In the genomic region with DNA sequence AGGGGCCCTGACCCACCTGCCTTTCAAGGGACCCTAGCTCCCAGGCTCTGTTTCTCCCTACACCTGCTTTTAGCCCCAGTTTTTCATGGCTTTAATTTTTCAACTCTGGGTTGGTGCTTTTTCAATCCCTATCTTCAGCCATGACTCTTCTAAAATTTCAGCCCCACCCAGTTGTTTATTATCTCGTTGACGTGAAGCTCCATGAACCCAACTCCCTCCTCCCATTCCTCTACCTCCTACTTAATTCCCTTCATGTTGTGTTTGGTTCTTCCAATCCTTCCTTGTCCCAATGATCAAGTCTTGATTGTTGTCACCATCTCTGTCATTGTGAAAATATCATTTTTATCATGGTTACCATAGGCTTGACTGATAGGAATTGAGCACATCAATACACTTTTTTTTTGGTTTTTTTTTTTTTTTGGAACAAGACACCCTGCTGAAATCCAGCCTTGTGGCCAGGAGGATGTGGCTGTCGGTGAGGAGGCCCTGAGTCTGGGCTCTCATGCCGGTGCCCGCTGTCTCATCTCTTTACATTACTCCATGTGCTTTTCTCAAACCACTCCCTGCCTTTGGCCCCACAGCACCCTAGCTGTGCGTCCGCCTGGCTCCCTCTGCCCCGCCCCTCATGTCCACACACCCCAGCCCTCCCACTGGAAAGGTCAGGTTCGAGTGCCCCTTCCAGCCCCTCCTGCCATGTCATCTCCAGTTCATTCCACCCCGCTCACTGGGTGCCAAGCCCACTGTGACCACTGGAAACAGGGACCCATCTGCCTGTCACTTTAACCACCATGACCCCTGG, we compare ENCODE assay signal across 22 cellular contexts.
"Had no signal": no experiment of that assay in that cellular context is flagged by ENCODE, and none has a peak within 500 bp of the region (broad histone marks: within the 10 kb centered on the region; RNA-seq: fewer than 3 reads in every experiment).

No MANE protein-coding gene starts in this region.

- DNase-seq: cortex of kidney; effector memory CD8-positive, alpha-beta T cell; esophagus squamous epithelium; immature natural killer cell; left ventricle myocardium inferior; lower lobe of right lung; mesenchymal stem cell; midbrain; spleen; stimulated activated CD4-positive, alpha-beta T cell treated with anti-CD3 and anti-CD28 coated beads, Interleukin-15, amount 100 ng/mL, for 24 hours; stimulated activated CD4-positive, alpha-beta T cell treated with anti-CD3 and anti-CD28 coated beads, Interleukin-1b, Interleukin-23, amount 100 ng/mL, for 48 hours; stimulated activated CD4-positive, alpha-beta T cell treated with anti-CD3 and anti-CD28 coated beads, Interleukin-4, amount 100 ng/mL, for 24 hours; upper lobe of right lung had no signal

- H3K4me3 Mint-ChIP-seq: effector memory CD8-positive, alpha-beta T cell; immature natural killer cell; natural killer cell treated with Interleukin-12 subunit alpha and Interleukin-12 subunit beta and Interleukin-15 and Interleukin-18, amount 100 ng/mL, for 72 hours; stimulated activated memory B cell treated with anti-CD40 and anti-IgM and Interleukin-4, amounts not matched to agents 10 μg/mL and 1 μg/mL and 100 μg/mL, for 72 hours; stimulated activated naive CD8-positive, alpha-beta T cell treated with anti-CD3 and anti-CD28 coated beads, Interleukin-15, Interleukin-2, amounts not matched to agents 100 ng/mL and 50 ng/mL, for 24 hours had no signal

- H3K9me3 ChIP-seq: esophagus squamous epithelium, gastroesophageal sphincter, left ventricle myocardium inferior, lower lobe of right lung, neutrophil, tibial nerve, upper lobe of right lung, vagina had no signal

- H3K27me3 Mint-ChIP-seq: effector memory CD8-positive, alpha-beta T cell; natural killer cell treated with Interleukin-12 subunit alpha and Interleukin-12 subunit beta and Interleukin-15 and Interleukin-18, amount 100 ng/mL, for 72 hours; stimulated activated memory B cell treated with anti-CD40 and anti-IgM and Interleukin-4, amounts not matched to agents 10 μg/mL and 1 μg/mL and 100 μg/mL, for 72 hours; stimulated activated naive CD8-positive, alpha-beta T cell treated with anti-CD3 and anti-CD28 coated beads, Interleukin-15, Interleukin-2, amounts not matched to agents 100 ng/mL and 50 ng/mL, for 24 hours had no signal

- H3K36me3 ChIP-seq: esophagus squamous epithelium, gastroesophageal sphincter, left ventricle myocardium inferior, lower lobe of right lung, neutrophil, spleen, tibial nerve, upper lobe of right lung, vagina had no signal

- H3K9me3 Mint-ChIP-seq: effector memory CD8-positive, alpha-beta T cell; immature natural killer cell; natural killer cell treated with Interleukin-12 subunit alpha and Interleukin-12 subunit beta and Interleukin-15 and Interleukin-18, amount 100 ng/mL, for 72 hours; stimulated activated memory B cell treated with anti-CD40 and anti-IgM and Interleukin-4, amounts not matched to agents 10 μg/mL and 1 μg/mL and 100 μg/mL, for 72 hours; stimulated activated naive CD8-positive, alpha-beta T cell treated with anti-CD3 and anti-CD28 coated beads, Interleukin-15, Interleukin-2, amounts not matched to agents 100 ng/mL and 50 ng/mL, for 24 hours had no signal

- H3K27ac Mint-ChIP-seq: effector memory CD8-positive, alpha-beta T cell; immature natural killer cell; natural killer cell treated with Interleukin-12 subunit alpha and Interleukin-12 subunit beta and Interleukin-15 and Interleukin-18, amount 100 ng/mL, for 72 hours; stimulated activated memory B cell treated with anti-CD40 and anti-IgM and Interleukin-4, amounts not matched to agents 10 μg/mL and 1 μg/mL and 100 μg/mL, for 72 hours; stimulated activated naive CD8-positive, alpha-beta T cell treated with anti-CD3 and anti-CD28 coated beads, Interleukin-15, Interleukin-2, amounts not matched to agents 100 ng/mL and 50 ng/mL, for 24 hours had no signal

- H3K4me3 ChIP-seq: dorsolateral prefrontal cortex, esophagus squamous epithelium, gastroesophageal sphincter, left ventricle myocardium inferior, lower lobe of right lung, spleen, tibial nerve, upper lobe of right lung, vagina had no signal

- H3K27ac ChIP-seq: dorsolateral prefrontal cortex, gastroesophageal sphincter, left ventricle myocardium inferior, lower lobe of right lung, neutrophil, spleen, tibial nerve, upper lobe of right lung, vagina had no signal

- H3K36me3 Mint-ChIP-seq: natural killer cell treated with Interleukin-12 subunit alpha and Interleukin-12 subunit beta and Interleukin-15 and Interleukin-18, amount 100 ng/mL, for 72 hours; stimulated activated memory B cell treated with anti-CD40 and anti-IgM and Interleukin-4, amounts not matched to agents 10 μg/mL and 1 μg/mL and 100 μg/mL, for 72 hours had no signal

- H3K27me3 ChIP-seq: dorsolateral prefrontal cortex, esophagus squamous epithelium, gastroesophageal sphincter, neutrophil, spleen, tibial nerve, upper lobe of right lung, vagina had no signal

- ATAC-seq: effector memory CD8-positive, alpha-beta T cell; gastroesophageal sphincter; lower lobe of right lung; natural killer cell treated with Interleukin-12 subunit alpha and Interleukin-12 subunit beta and Interleukin-15 and Interleukin-18, amount 100 ng/mL, for 72 hours; sciatic nerve; stimulated activated memory B cell treated with anti-CD40 and anti-IgM and Interleukin-4, amounts not matched to agents 10 μg/mL and 1 μg/mL and 100 μg/mL, for 72 hours; upper lobe of right lung had no signal
